In genomic region chr14:21526672-21527319, GRCh38 we compare ENCODE assay signal across 8 cellular contexts. TPM values are rescaled to one million over a fixed set of nuclear protein-coding genes. Genes with fewer than 3 reads are reported as not detected.
A peak's percentile ranks its signal among the peaks of the same experiment; 100 is the strongest.
DNase-seq lines count a peak whose midpoint lies in the region; TF ChIP-seq lines count a peak whose summit lies in the region.

No MANE protein-coding gene starts in this region.

- no peaks in the 10 kb centered on the region for H3K9me3 ChIP-seq in esophagus (ENCODE audit: control insufficient read depth in 2 of 2, insufficient read depth in 1 of 2, low read depth in 1 of 2, low read length in 1 of 2)

- intact Hi-C loops in activated CD4-positive, alpha-beta T cell treated with anti-CD3 and anti-CD28 coated beads, Interleukin-2, amount 10 ng/mL, durations not matched to agents 24 days and 14 days (cut with micrococcal nuclease) = loop anchor here (1.0 kb wide), 2 partner anchors 16 to 70 kb away; partner anchors contain the start of gene CHD8

- H3K36me3 ChIP-seq in esophagus (ENCODE audit: control insufficient read depth in 2 of 2, insufficient read depth in 2 of 2, low read length in 1 of 2) = no peaks in the 10 kb centered on the region

- H3K27me3 ChIP-seq in esophagus (ENCODE audit: control insufficient read depth in 1 of 2, insufficient read depth in 2 of 2, low read length in 2 of 2) = no peaks in the 10 kb centered on the region

- no peak for TF ChIP-seq CTCF in osteocyte (IDR thresholded peaks at IDR 0.05)

- WGBS in esophagus, 2 donors = 20 to 24% methylated on average over 13 of the region's 13 CpGs

- H3K27ac Mint-ChIP-seq in activated CD4-positive, alpha-beta T cell treated with anti-CD3 and anti-CD28 coated beads, Interleukin-2, amount 10 ng/mL, durations not matched to agents 24 days and 14 days = no peak overlapping the region
- H3K27ac Mint-ChIP-seq in osteocyte (ENCODE audit: unreplicated experiment) = peak overlapping the region; percentile 31

- peaks cover 12% of the 10 kb centered on the region for H3K4me1 Mint-ChIP-seq in activated CD4-positive, alpha-beta T cell treated with anti-CD3 and anti-CD28 coated beads, Interleukin-2, amount 10 ng/mL, durations not matched to agents 24 days and 14 days
- H3K4me1 Mint-ChIP-seq in osteocyte (ENCODE audit: unreplicated experiment) = peaks cover 12% of the 10 kb centered on the region

- H3K9me3 Mint-ChIP-seq in activated CD4-positive, alpha-beta T cell treated with anti-CD3 and anti-CD28 coated beads, Interleukin-2, amount 10 ng/mL, durations not matched to agents 24 days and 14 days = no peaks in the 10 kb centered on the region
- H3K9me3 Mint-ChIP-seq in osteocyte (ENCODE audit: unreplicated experiment) = no peaks in the 10 kb centered on the region

- H3K27me3 Mint-ChIP-seq in activated CD4-positive, alpha-beta T cell treated with anti-CD3 and anti-CD28 coated beads, Interleukin-2, amount 10 ng/mL, durations not matched to agents 24 days and 14 days = peaks cover 16% of the 10 kb centered on the region
- H3K27me3 Mint-ChIP-seq in osteocyte (ENCODE audit: unreplicated experiment) = peaks cover 20% of the 10 kb centered on the region

- H3K4me3 ChIP-seq in esophagus (ENCODE audit: low read depth in 1 of 2, low read length in 2 of 2) = peak overlapping the region; percentile 56 to 58

- no peak for DNase-seq in activated CD4-positive, alpha-beta T cell treated with anti-CD3 and anti-CD28 coated beads, Interleukin-2, amount 10 ng/mL, durations not matched to agents 24 days and 14 days
- DNase-seq in activated CD4-positive, alpha-beta T cell treated with anti-CD3 and anti-CD28 coated beads for 48 hours = no peak
- peak; percentile 36 for DNase-seq in NCI-H774 (lab: John Stamatoyannopoulos, UW)
- no peak for DNase-seq in osteocyte (ENCODE audit: extremely low spot score, unreplicated experiment)
- no peak for DNase-seq in NCI-H446 (lab: John Stamatoyannopoulos, UW)
- no peak for DNase-seq in MV-4-11 (lab: John Stamatoyannopoulos, UW)
- DNase-seq in superior temporal gyrus (ENCODE audit: extremely low spot score) = no peak

- H3K4me3 Mint-ChIP-seq in activated CD4-positive, alpha-beta T cell treated with anti-CD3 and anti-CD28 coated beads, Interleukin-2, amount 10 ng/mL, durations not matched to agents 24 days and 14 days = peak overlapping the region; percentile 80
- H3K4me3 Mint-ChIP-seq in osteocyte (ENCODE audit: unreplicated experiment) = peak overlapping the region; percentile 86

- H3K36me3 Mint-ChIP-seq in activated CD4-positive, alpha-beta T cell treated with anti-CD3 and anti-CD28 coated beads, Interleukin-2, amount 10 ng/mL, durations not matched to agents 24 days and 14 days (ENCODE audit: low read depth) = no peaks in the 10 kb centered on the region
- H3K36me3 Mint-ChIP-seq in osteocyte (ENCODE audit: unreplicated experiment) = peaks cover 16% of the 10 kb centered on the region

- H3K27ac ChIP-seq in esophagus (ENCODE audit: low read depth in 2 of 2, low read length in 1 of 2) = no peak overlapping the region

- no peaks in the 10 kb centered on the region for H3K4me1 ChIP-seq in esophagus (ENCODE audit: control insufficient read depth in 2 of 2, insufficient read depth in 2 of 2, low read length in 1 of 2)

RNA-seq across cellular contexts. Expression of gene SALL2, which starts 0.7 kb away (rescaled TPM):
- 1.6 and 1.7 TPM in 2 replicates for total RNA-seq in activated CD4-positive, alpha-beta T cell treated with anti-CD3 and anti-CD28 coated beads, Interleukin-2, amount 10 ng/mL, durations not matched to agents 24 days and 14 days
- 1 to 10 TPM in 1 of 2 donors, under 1 TPM in 1; 0.98 to 1.8 TPM for polyA plus RNA-seq in esophagus
- 22.7 and 28.1 TPM in 2 replicates for total RNA-seq in osteocyte

RNA-seq across cellular contexts. Expression of gene METTL3, which starts 15.7 kb away (rescaled TPM):
- total RNA-seq in activated CD4-positive, alpha-beta T cell treated with anti-CD3 and anti-CD28 coated beads, Interleukin-2, amount 10 ng/mL, durations not matched to agents 24 days and 14 days = 72.9 and 81.7 TPM in 2 replicates
- polyA plus RNA-seq in esophagus = 10 to 100 TPM; 26.0 to 34.6 TPM
- 42.9 and 43.9 TPM in 2 replicates for total RNA-seq in osteocyte

RNA-seq across cellular contexts. Expression of gene TOX4, which starts 49.8 kb away (rescaled TPM):
- total RNA-seq in activated CD4-positive, alpha-beta T cell treated with anti-CD3 and anti-CD28 coated beads, Interleukin-2, amount 10 ng/mL, durations not matched to agents 24 days and 14 days = 75.9 and 82.8 TPM in 2 replicates
- 10 to 100 TPM; 16.6 to 36.0 TPM for polyA plus RNA-seq in esophagus
- total RNA-seq in osteocyte = 78.8 and 80.9 TPM in 2 replicates

RNA-seq across cellular contexts. Expression of gene RAB2B, which starts 50.0 kb away (rescaled TPM):
- 26.5 and 30.1 TPM in 2 replicates for total RNA-seq in activated CD4-positive, alpha-beta T cell treated with anti-CD3 and anti-CD28 coated beads, Interleukin-2, amount 10 ng/mL, durations not matched to agents 24 days and 14 days
- polyA plus RNA-seq in esophagus = 1 to 10 TPM; 6.8 to 7.0 TPM
- total RNA-seq in osteocyte = 35.5 and 38.7 TPM in 2 replicates

RNA-seq across cellular contexts. Expression of gene OR10G3, which starts 53.1 kb away (rescaled TPM):
- total RNA-seq in activated CD4-positive, alpha-beta T cell treated with anti-CD3 and anti-CD28 coated beads, Interleukin-2, amount 10 ng/mL, durations not matched to agents 24 days and 14 days = not detected in 2 replicates
- polyA plus RNA-seq in esophagus = not detected
- total RNA-seq in osteocyte = not detected in 2 replicates
